In the genomic region with DNA sequence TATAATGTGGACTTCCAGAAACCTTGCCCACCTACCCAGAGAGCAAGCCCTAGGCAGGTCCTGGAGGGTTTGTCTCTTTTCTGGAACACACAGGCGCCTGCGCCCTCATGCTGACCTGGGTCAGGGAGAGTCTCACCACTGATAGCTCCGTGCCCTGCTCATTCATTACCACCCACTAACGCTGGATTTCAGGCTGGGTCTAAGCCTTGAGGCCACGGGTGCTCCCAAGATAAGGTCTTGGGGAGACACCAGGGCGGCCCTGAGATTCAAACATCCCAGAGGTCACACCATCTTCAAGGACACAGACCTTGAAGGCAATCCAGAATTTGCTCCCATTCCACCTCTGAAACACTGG, we compare ENCODE assay signal across 1 cellular context.
TF ChIP-seq lines count a peak whose summit lies in the region.

No MANE protein-coding gene starts in this region.

TF ChIP-seq in H1, 55 proteins besides CTCF, POLR2A, EP300 and RAD21:
- TF ChIP-seq SP1 (IDR thresholded peaks at IDR 0.05; ENCODE audit: low read depth, low read length), result no peak
- TF ChIP-seq CBX5 (IDR thresholded peaks at IDR 0.05; ENCODE audit: low read depth, low read length), result no peak
- no peak for TF ChIP-seq SAP30 (IDR thresholded peaks at IDR 0.05; ENCODE audit: insufficient read depth, insufficient replicate concordance, low read length)
- no peak for TF ChIP-seq BRCA1 (IDR thresholded peaks at IDR 0.05; ENCODE audit: low read depth, low read length)
- TF ChIP-seq FOSL1 (IDR thresholded peaks at IDR 0.05; ENCODE audit: insufficient read depth, low read depth, low read length), result no peak
- TF ChIP-seq EZH2 (IDR thresholded peaks at IDR 0.05; ENCODE audit: low read depth, low read length, severe bottlenecking), result no peak
- no peak for TF ChIP-seq ASH2L (IDR thresholded peaks at IDR 0.05; ENCODE audit: low read length)
- TF ChIP-seq CHD1 (IDR thresholded peaks at IDR 0.05; ENCODE audit: low read depth, low read length), result no peak
- no peak for TF ChIP-seq KDM5A (IDR thresholded peaks at IDR 0.05; ENCODE audit: low read length)
- TF ChIP-seq, protein P1, sequence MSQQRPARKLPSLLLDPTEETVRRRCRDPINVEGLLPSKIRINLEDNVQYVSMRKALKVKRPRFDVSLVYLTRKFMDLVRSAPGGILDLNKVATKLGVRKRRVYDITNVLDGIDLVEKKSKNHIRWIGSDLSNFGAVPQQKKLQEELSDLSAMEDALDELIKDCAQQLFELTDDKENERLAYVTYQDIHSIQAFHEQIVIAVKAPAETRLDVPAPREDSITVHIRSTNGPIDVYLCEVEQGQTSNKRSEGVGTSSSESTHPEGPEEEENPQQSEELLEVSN (IDR thresholded peaks at IDR 0.05), result no peak
- TF ChIP-seq SIN3A (conservative IDR thresholded peaks at IDR 0.05 in 1 of 2, IDR thresholded peaks at IDR 0.05 in 1 of 2; ENCODE audit: low read depth in 1 of 2, low read length in 2 of 2), result no peak
- no peak for TF ChIP-seq CTBP2 (IDR thresholded peaks at IDR 0.05; ENCODE audit: borderline replicate concordance, insufficient read depth, insufficient read length, low read length)
- no peak for TF ChIP-seq HDAC2 (IDR thresholded peaks at IDR 0.05; ENCODE audit: borderline replicate concordance in 1 of 2, low read depth in 2 of 2, low read length in 2 of 2)
- TF ChIP-seq NRF1 (IDR thresholded peaks at IDR 0.05; ENCODE audit: low read depth, low read length), result no peak
